Comparison of ENCODE assay signal across 30 cellular contexts in the genomic region with DNA sequence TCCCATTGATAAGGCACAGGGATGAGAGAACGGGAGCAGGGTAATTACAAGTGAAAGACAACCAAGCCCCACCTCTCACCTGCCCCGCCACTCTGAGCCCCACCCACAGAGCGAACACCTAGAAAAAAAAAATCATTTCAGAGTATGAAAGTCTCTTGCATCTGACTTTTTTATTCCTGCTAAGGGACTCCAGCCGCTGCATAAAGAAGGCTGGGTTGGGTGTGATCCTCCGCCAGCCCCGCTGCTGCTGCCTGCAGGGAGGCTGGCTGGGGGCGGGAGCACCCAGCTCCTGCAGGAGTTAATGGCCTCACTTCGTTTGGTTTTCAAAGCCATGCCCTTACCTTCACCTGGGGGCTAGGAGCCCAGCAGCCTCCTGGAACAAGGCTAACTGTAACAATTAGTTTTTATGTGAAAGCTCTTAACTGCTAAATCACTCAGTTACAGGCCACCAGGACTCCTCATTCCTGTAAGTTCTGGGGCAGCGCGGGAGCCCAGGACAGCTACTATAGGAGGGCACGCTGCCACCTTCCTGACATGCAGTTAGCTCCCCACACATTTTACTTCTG.
DNase-seq lines count a peak whose midpoint lies in the region; ATAC-seq, FAIRE-seq and TF ChIP-seq lines count a peak whose summit lies in the region.
"Had no signal": no experiment of that assay in that cellular context is flagged by ENCODE, and none has a peak within 500 bp of the region (broad histone marks: within the 10 kb centered on the region; RNA-seq: fewer than 3 reads in every experiment).

No MANE protein-coding gene starts in this region.

- no peak for TF ChIP-seq RAD21 in H1 (IDR thresholded peaks at IDR 0.05 in 1 of 2, conservative IDR thresholded peaks at IDR 0.05 in 1 of 2; ENCODE audit: low read depth in 2 of 2, low read length in 2 of 2)

- 17% methylated on average over 11 of the region's 11 CpGs; no CpG with 5 or more reads in 1 of the 2 experiments for WGBS in H1 (ENCODE audit: extremely low coverage in 1 of 2, insufficient coverage in 1 of 2, insufficient read length in 1 of 2, insufficient replicate concordance in 2 of 2, low coverage in 1 of 2, low lambda C conversion rate in 2 of 2, missing lambda C conversion rate in 1 of 2), 2 experiments
- WGBS in esophagus muscularis mucosa, result 50% methylated on average over 11 of the region's 11 CpGs

- no peak overlapping the region for H2BK12ac ChIP-seq in H1 (ENCODE audit: low read depth, low read length)

- no peak overlapping the region for H3K14ac ChIP-seq in H1 (ENCODE audit: insufficient read length)

- H2BK5ac ChIP-seq in H1 (ENCODE audit: low read depth, low read length), result no peak overlapping the region

- H3K27ac ChIP-seq in HUES48 (ENCODE audit: low read depth, low read length) (no peak overlapping the region), H1 (ENCODE audit: low read depth, low read length) (no peak overlapping the region), esophagus muscularis mucosa (replicated peaks in 1 of 4) (no peak overlapping the region)
- H3K27ac ChIP-seq: cardiac muscle cell, heart left ventricle, pancreas, right lobe of liver had no signal

- CTCF ChIA-PET in H1 (lab: Charles Lee; ENCODE audit: partially characterized antibody), result interaction anchor here (0.7 to 1.3 kb wide), 7 partner anchors 9 to 268 kb away, joined by 3 to 8 read pairs (median 3); no protein-coding TSS in a partner anchor

- H3K23me2 ChIP-seq in H1 (ENCODE audit: low read depth, low read length), result no peaks in the 10 kb centered on the region

- H2BK15ac ChIP-seq in H1 (ENCODE audit: low read length), result no peak overlapping the region

- H3K4me3 ChIP-seq in HUES48 (ENCODE audit: low read depth, low read length) (peak overlapping the region; percentile 38), H1 (ENCODE audit: extremely low read depth in 1 of 4, insufficient read depth in 2 of 4, low read depth in 3 of 4, low read length in 4 of 4) (peak overlapping the region in 3 of 4 experiments; percentile 1 to 52 (median 5); a peak in 3 of 8 replicates), esophagus muscularis mucosa (no peak overlapping the region)
- H3K4me3 ChIP-seq: cardiac muscle cell, heart left ventricle, K562, MG63, pancreas, right lobe of liver had no signal

- TF ChIP-seq EP300 in H1 (IDR thresholded peaks at IDR 0.05; ENCODE audit: borderline replicate concordance in 1 of 2, low read depth in 2 of 2, low read length in 2 of 2) (no peak), esophagus muscularis mucosa (IDR thresholded peaks at IDR 0.05) (no peak)

- intact Hi-C loops in left colon (cut with DNase I, micrococcal nuclease) (no loop called here), sciatic nerve (cut with DNase I) (loop anchor here (10.0 kb wide), 1 partner anchor 122 kb away; no protein-coding TSS in a partner anchor), esophagus muscularis mucosa (cut with DNase I) (no loop called here)

- POLR2A ChIA-PET in H1 (lab: Charles Lee; ENCODE audit: partially characterized antibody), result interaction anchor here (0.6 to 1.5 kb wide), 3 partner anchors 9 to 122 kb away, joined by 3 to 4 read pairs (median 4); no protein-coding TSS in a partner anchor

- H3K9me3 ChIP-seq in HUES48 (ENCODE audit: control insufficient read depth, insufficient read depth, low read length), result no peaks in the 10 kb centered on the region
- H3K9me3 ChIP-seq in H1 (ENCODE audit: insufficient read depth in 2 of 2, low read depth in 1 of 2, low read length in 1 of 2), result no peaks in the 10 kb centered on the region
- H3K9me3 ChIP-seq in esophagus muscularis mucosa, result no peaks in the 10 kb centered on the region
- H3K9me3 ChIP-seq: heart left ventricle, MG63, pancreas, right lobe of liver had no signal

- H3K4ac ChIP-seq in H1 (replicated peaks; ENCODE audit: insufficient read length, low read depth, low read length), result no peak overlapping the region

- no peak overlapping the region for H4K91ac ChIP-seq in H1 (replicated peaks; ENCODE audit: insufficient read length, low read length)

- H3K79me1 ChIP-seq in H1 (ENCODE audit: low read depth, low read length), result no peaks in the 10 kb centered on the region

- FAIRE-seq in H1 (lab: Jason Lieb, UNC), result no peak
- FAIRE-seq: GM18507, K562, pancreas had no signal

- peak overlapping the region; percentile 53 to 62 for H3K4me2 ChIP-seq in H1 (ENCODE audit: insufficient read depth in 1 of 2, low read depth in 2 of 2, low read length in 2 of 2)

- no peak for DNase-seq in H1 (ENCODE audit: low read depth in 1 of 2, low spot score in 2 of 2)
- peak in 1 of 2 donors; percentile 9 for DNase-seq in left colon
- peak; percentile 33 for DNase-seq in sciatic nerve (ENCODE audit: low spot score)
- DNase-seq in stimulated activated CD4-positive, alpha-beta T cell treated with anti-CD3 and anti-CD28 coated beads, Interleukin-4, amount 100 ng/mL, for 1 hour, result no peak
- no peak for DNase-seq in esophagus muscularis mucosa (ENCODE audit: extremely low spot score)
- DNase-seq: activated CD4-positive, alpha-beta memory T cell treated with anti-CD3 and anti-CD28 coated beads, Interleukin-2, amount 10 ng/mL, durations not matched to agents 7 days and 5 days; activated CD4-positive, alpha-beta T cell treated with anti-CD3 and anti-CD28 coated beads for 1 hour; anterior cingulate cortex; cortex of kidney; DND-41; effector memory CD8-positive, alpha-beta T cell; foreskin fibroblast; heart left ventricle; MG63; NCI-H1105 treated with DMSO at 0.1 percent for 48 hours; NCI-H2081; NCI-H446; pancreas; right lobe of liver; RPMI8226; stimulated activated CD4-positive, alpha-beta T cell treated with anti-CD3 and anti-CD28 coated beads, Interleukin-12 subunit alpha, Interleukin-12 subunit beta, amount 100 ng/mL, for 4 hours; stimulated activated CD4-positive, alpha-beta T cell treated with anti-CD3 and anti-CD28 coated beads, Interleukin-4, amount 100 ng/mL, for 24 hours; stimulated activated naive CD4-positive, alpha-beta T cell; T-helper 17 cell had no signal

- H3K9ac ChIP-seq in HUES48 (ENCODE audit: low read depth, low read length), result no peak overlapping the region
- no peak overlapping the region for H3K9ac ChIP-seq in H1 (replicated peaks in 1 of 4; ENCODE audit: extremely low read depth in 1 of 4, low read depth in 3 of 4, low read length in 3 of 4)

- H3K36me3 ChIP-seq in HUES48 (ENCODE audit: control insufficient read depth, insufficient read depth, low read length) (no peaks in the 10 kb centered on the region), H1 (ENCODE audit: control insufficient read depth in 2 of 4, insufficient read depth in 4 of 4, low read length in 3 of 4) (no peaks in the 10 kb centered on the region), esophagus muscularis mucosa (no peaks in the 10 kb centered on the region)
- H3K36me3 ChIP-seq: cardiac muscle cell, pancreas had no signal

- peak overlapping the region; percentile 43; the same call in 1 of the 2 replicates for H3K18ac ChIP-seq in H1 (ENCODE audit: extremely low read depth, low read length)

- no peak for TF ChIP-seq CTCF in H1 (IDR thresholded peaks at IDR 0.05; ENCODE audit: control extremely low read depth in 1 of 3, insufficient read depth in 1 of 3, low read depth in 1 of 3, low read length in 3 of 3)
- TF ChIP-seq CTCF in esophagus muscularis mucosa (IDR thresholded peaks at IDR 0.05), result no peak

- no peak overlapping the region for H2AK5ac ChIP-seq in H1 (ENCODE audit: low read depth, low read length)

- no peaks in the 10 kb centered on the region for H3K27me3 ChIP-seq in HUES48 (ENCODE audit: control insufficient read depth, insufficient read depth, low read length)
- no peaks in the 10 kb centered on the region; a peak in 3 of 7 replicates for H3K27me3 ChIP-seq in H1 (replicated peaks in 1 of 4; ENCODE audit: control insufficient read depth in 3 of 4, extremely low read depth in 1 of 4, insufficient read depth in 3 of 4, low read length in 3 of 4)
- H3K27me3 ChIP-seq in esophagus muscularis mucosa, result peaks cover 0 to 5% (median 0%) of the 10 kb centered on the region in 4 donors
- H3K27me3 ChIP-seq: cardiac muscle cell, heart left ventricle, MG63, pancreas, right lobe of liver had no signal

- no peak overlapping the region for H4K5ac ChIP-seq in H1 (ENCODE audit: insufficient read length, low read depth, low read length)

- no peak overlapping the region for H2BK20ac ChIP-seq in H1 (ENCODE audit: low read length)

- H3K4me1 ChIP-seq in HUES48 (ENCODE audit: control insufficient read depth, insufficient read depth, low read length) (peaks cover 16% of the 10 kb centered on the region), H1 (replicated peaks in 1 of 4; ENCODE audit: control insufficient read depth in 3 of 4, insufficient read depth in 4 of 4, low read length in 3 of 4) (peaks cover 0 to 15% (median 9%) of the 10 kb centered on the region in 4 experiments; a peak in 6 of 7 replicates), esophagus muscularis mucosa (peaks cover 0 to 10% (median 6%) of the 10 kb centered on the region in 4 donors)
- H3K4me1 ChIP-seq: pancreas had no signal

- TF ChIP-seq POLR2A in H1 (IDR thresholded peaks at IDR 0.05; ENCODE audit: control extremely low read depth in 1 of 2, low read depth in 2 of 2, low read length in 2 of 2) (no peak), esophagus muscularis mucosa (IDR thresholded peaks at IDR 0.05; ENCODE audit: low read depth) (no peak)

- no peak overlapping the region for H3K56ac ChIP-seq in H1 (replicated peaks; ENCODE audit: insufficient read length, low read depth, low read length)

- H3K79me2 ChIP-seq in H1 (ENCODE audit: control insufficient read depth in 1 of 2, insufficient read depth in 2 of 2, low read length in 2 of 2), result no peaks in the 10 kb centered on the region

- no peak overlapping the region for H2BK120ac ChIP-seq in H1 (replicated peaks; ENCODE audit: low read depth, low read length)

- peak overlapping the region; percentile 79 for H2AFZ ChIP-seq in H1 (ENCODE audit: low read length)

- peak; percentile 72 for ATAC-seq in left colon
- no peak for ATAC-seq in sciatic nerve
- ATAC-seq in HG03196 (IDR thresholded peaks at IDR 0.05; ENCODE audit: unreplicated experiment), result no peak
- ATAC-seq: activated T-helper 17 cell treated with anti-CD3 and anti-CD28 coated beads, Interleukin-2, amount 50 U/mL, for 72 hours; effector memory CD8-positive, alpha-beta T cell; heart left ventricle; K562; right lobe of liver; T-helper 17 cell had no signal

- no peaks in the 10 kb centered on the region for H4K20me1 ChIP-seq in H1 (replicated peaks in 1 of 2; ENCODE audit: control insufficient read depth in 1 of 2, insufficient read depth in 2 of 2, low read length in 2 of 2)

- no peak overlapping the region for H4K8ac ChIP-seq in H1 (ENCODE audit: extremely low read depth, insufficient read depth, low read length)

- H3K23ac ChIP-seq in H1 (ENCODE audit: insufficient read length), result no peak overlapping the region

TF ChIP-seq in H1, 55 proteins besides CTCF, POLR2A, EP300 and RAD21:
- no peak for TF ChIP-seq BACH1 (IDR thresholded peaks at IDR 0.05; ENCODE audit: low read length)

Comparison
In these comparisons a context has a peak if more than half of its experiments do, and no peak if none do; other contexts are left out.
1. H3K4me3 ChIP-seq: peak in HUES48 (single experiment) and H1 (3 of 4); none in esophagus muscularis mucosa (0 of 4).